Comparison of ENCODE assay signal across 8 cellular contexts in the genomic region with DNA sequence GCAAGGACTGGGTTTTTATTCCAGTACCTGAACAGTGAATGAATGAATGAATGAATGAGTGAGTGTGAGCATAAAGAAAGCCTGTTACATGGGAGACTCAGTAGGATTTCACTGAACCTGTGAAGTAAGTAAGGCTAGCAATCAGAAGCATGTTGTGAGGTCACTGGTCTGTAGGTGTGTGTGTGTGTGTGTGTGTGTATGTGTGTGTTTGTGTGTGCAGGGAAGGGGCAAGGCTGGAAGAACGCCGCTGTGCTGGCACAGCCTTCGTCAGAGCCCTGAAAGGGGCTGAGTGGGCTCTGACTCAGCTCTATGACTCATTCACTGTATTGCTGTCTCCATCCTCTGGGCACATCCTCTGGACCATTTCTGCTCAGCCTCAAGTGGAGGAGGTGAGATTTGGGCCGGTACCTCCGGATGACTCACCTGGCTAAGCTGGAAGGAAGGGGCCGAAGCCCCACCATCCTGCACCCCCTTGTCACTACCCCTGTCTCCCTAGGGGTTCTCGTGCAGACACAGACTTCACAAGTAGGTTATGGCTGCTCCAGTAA. TPM values are rescaled to one million over a fixed set of nuclear protein-coding genes. Genes with fewer than 3 reads are reported as not detected.
DNase-seq lines count a peak whose midpoint lies in the region; ATAC-seq lines count a peak whose summit lies in the region.

No MANE protein-coding gene starts in this region.

- peaks cover 4% of the 10 kb centered on the region for H3K36me3 Mint-ChIP-seq in T-helper 17 cell (ENCODE audit: low read depth)

- H3K4me1 Mint-ChIP-seq in T-helper 17 cell, result peaks cover 20% of the 10 kb centered on the region

- ATAC-seq in T-helper 17 cell (peak; percentile 53), GM21381 (IDR thresholded peaks at IDR 0.05; ENCODE audit: unreplicated experiment) (no peak), HG02798 (IDR thresholded peaks at IDR 0.05; ENCODE audit: poor library complexity, unreplicated experiment) (no peak)

- H3K27me3 Mint-ChIP-seq in T-helper 17 cell, result peaks cover 33% of the 10 kb centered on the region

- H3K9me3 ChIP-seq in T-helper 17 cell (ENCODE audit: control insufficient read depth, low read length, poor library complexity, severe bottlenecking), result no peaks in the 10 kb centered on the region

- no peak overlapping the region for H3K4me3 Mint-ChIP-seq in T-helper 17 cell

- peak overlapping the region; percentile 32 for H3K27ac Mint-ChIP-seq in T-helper 17 cell

- DNase-seq in H4 (ENCODE audit: low spot score) (peak; percentile 89), T-helper 17 cell (no peak), dermis microvascular lymphatic vessel endothelial cell (ENCODE audit: low read depth in 2 of 2) (peak; percentile 32 to 88), cortex of kidney (lab: John Stamatoyannopoulos, UW) (no peak), ureter (ENCODE audit: low spot score) (no peak)
- peak; percentile 78 for DNase-seq in stimulated activated CD4-positive, alpha-beta T cell treated with anti-CD3 and anti-CD28 coated beads, Interleukin-15, amount 100 ng/mL, for 24 hours

RNA-seq across cellular contexts. Expression of a gene that starts 51.4 kb away (rescaled TPM):
- 99.6 and 124 TPM in 2 replicates for total RNA-seq in H4 (2014; rRNA removed; shearing (Covaris generic))
- total RNA-seq in T-helper 17 cell (10 to 100 TPM; 24.6 to 38.9 TPM), dermis microvascular lymphatic vessel endothelial cell (38.6 and 56.4 TPM in 2 replicates), ureter (60.1 TPM)

RNA-seq across cellular contexts. Expression of a gene that starts 56.4 kb away (rescaled TPM):
- total RNA-seq in H4 (2014; rRNA removed; shearing (Covaris generic)), result 16.6 and 17.4 TPM in 2 replicates
- total RNA-seq in T-helper 17 cell (10 to 100 TPM; 18.2 to 18.7 TPM), dermis microvascular lymphatic vessel endothelial cell (17.4 and 17.8 TPM in 2 replicates), ureter (19.7 TPM)

RNA-seq across cellular contexts. Expression of a gene that starts 56.7 kb away (rescaled TPM):
- 9.1 and 11.8 TPM in 2 replicates for total RNA-seq in H4 (2014; rRNA removed; shearing (Covaris generic))
- total RNA-seq in T-helper 17 cell (10 to 100 TPM; 48.8 to 51.1 TPM), dermis microvascular lymphatic vessel endothelial cell (10.0 and 13.7 TPM in 2 replicates), ureter (33.7 TPM)

Comparison
In these comparisons a context has a peak if more than half of its experiments do, and no peak if none do; other contexts are left out.
1. DNase-seq: peak in H4 (single experiment), dermis microvascular lymphatic vessel endothelial cell (2 of 2) and stimulated activated CD4-positive, alpha-beta T cell treated with anti-CD3 and anti-CD28 coated beads, Interleukin-15, amount 100 ng/mL, for 24 hours (single experiment); none in T-helper 17 cell (0 of 3), cortex of kidney (single experiment) and ureter (single experiment).